Comparison of ENCODE assay signal across 16 cellular contexts in genomic region chr21:37375866-37376574, GRCh38. TPM values are rescaled to one million over a fixed set of nuclear protein-coding genes. Genes with fewer than 3 reads are reported as not detected.
DNase-seq lines count a peak whose midpoint lies in the region; ATAC-seq and TF ChIP-seq lines count a peak whose summit lies in the region.
"Had no signal": no experiment of that assay in that cellular context is flagged by ENCODE, and none has a peak within 500 bp of the region (broad histone marks: within the 10 kb centered on the region; RNA-seq: fewer than 3 reads in every experiment).

No MANE protein-coding gene starts in this region.

- ATAC-seq in CD8-positive, alpha-beta T cell = peak; percentile 31
- no peak for ATAC-seq in activated naive CD8-positive, alpha-beta T cell treated with anti-CD3 and anti-CD28 coated beads, Interleukin-2, amount 10 ng/mL, durations not matched to agents 7 days and 5 days (ENCODE audit: low read depth)
- ATAC-seq in naive thymus-derived CD8-positive, alpha-beta T cell = peak; percentile 21 to 41
- ATAC-seq in HG03097 (IDR thresholded peaks at IDR 0.05; ENCODE audit: low FRiP score, unreplicated experiment) = no peak
- ATAC-seq: Panc1 had no signal

- DNase-seq in NCI-H1694 treated with DMSO at 0.1 percent for 48 hours (lab: John Stamatoyannopoulos, UW) (peak; percentile 17), NCI-H1694 (lab: John Stamatoyannopoulos, UW) (no peak), RPMI8226 (no peak), HuH-7.5 (ENCODE audit: low spot score) (no peak)
- no peak for DNase-seq in CD8-positive, alpha-beta T cell
- DNase-seq in activated naive CD8-positive, alpha-beta T cell treated with anti-CD3 and anti-CD28 coated beads, Interleukin-2, amount 10 ng/mL, durations not matched to agents 7 days and 5 days = no peak
- DNase-seq in naive thymus-derived CD8-positive, alpha-beta T cell = no peak
- DNase-seq: 8988T; activated CD4-positive, alpha-beta T cell treated with anti-CD3 and anti-CD28 coated beads, Interleukin-2, amount 50 U/mL, for 1 hour; activated gamma-delta T cell treated with Interleukin-2 at 50 U/mL for 16 hours; central memory CD4-positive, alpha-beta T cell; left cardiac atrium; NCI-H226 had no signal

- peak overlapping the region; percentile 4 for H3K27ac Mint-ChIP-seq in CD8-positive, alpha-beta T cell
- peak overlapping the region; percentile 46 for H3K27ac Mint-ChIP-seq in activated naive CD8-positive, alpha-beta T cell treated with anti-CD3 and anti-CD28 coated beads, Interleukin-2, amount 10 ng/mL, durations not matched to agents 7 days and 5 days
- H3K27ac Mint-ChIP-seq in naive thymus-derived CD8-positive, alpha-beta T cell = peak overlapping the region; percentile 2 to 84 (median 52)

- H3K4me1 Mint-ChIP-seq in CD8-positive, alpha-beta T cell (ENCODE audit: low read depth) = peaks cover 91% of the 10 kb centered on the region
- H3K4me1 Mint-ChIP-seq in activated naive CD8-positive, alpha-beta T cell treated with anti-CD3 and anti-CD28 coated beads, Interleukin-2, amount 10 ng/mL, durations not matched to agents 7 days and 5 days = peaks cover 70% of the 10 kb centered on the region
- H3K4me1 Mint-ChIP-seq in naive thymus-derived CD8-positive, alpha-beta T cell = peaks cover 46 to 91% (median 87%) of the 10 kb centered on the region in 4 donors

- no peaks in the 10 kb centered on the region for H3K27me3 Mint-ChIP-seq in CD8-positive, alpha-beta T cell (ENCODE audit: low read depth)
- no peaks in the 10 kb centered on the region for H3K27me3 Mint-ChIP-seq in activated naive CD8-positive, alpha-beta T cell treated with anti-CD3 and anti-CD28 coated beads, Interleukin-2, amount 10 ng/mL, durations not matched to agents 7 days and 5 days
- H3K27me3 Mint-ChIP-seq in naive thymus-derived CD8-positive, alpha-beta T cell = peaks cover 0 to 1% (median 0%) of the 10 kb centered on the region in 5 donors

- intact Hi-C loops in CD8-positive, alpha-beta T cell (cut with DNase I, micrococcal nuclease) = no loop called here

- H3K27me3 ChIP-seq in CD8-positive, alpha-beta T cell (ENCODE audit: insufficient read depth, low read length) = no peaks in the 10 kb centered on the region

- peaks cover 7% of the 10 kb centered on the region for H3K36me3 Mint-ChIP-seq in CD8-positive, alpha-beta T cell
- H3K36me3 Mint-ChIP-seq in activated naive CD8-positive, alpha-beta T cell treated with anti-CD3 and anti-CD28 coated beads, Interleukin-2, amount 10 ng/mL, durations not matched to agents 7 days and 5 days = peaks cover 21% of the 10 kb centered on the region
- H3K36me3 Mint-ChIP-seq in naive thymus-derived CD8-positive, alpha-beta T cell = peaks cover 0 to 13% (median 0%) of the 10 kb centered on the region in 3 donors

- no peak overlapping the region for H3K27ac ChIP-seq in CD8-positive, alpha-beta T cell (ENCODE audit: low read depth, low read length)

- no peaks in the 10 kb centered on the region for H3K36me3 ChIP-seq in CD8-positive, alpha-beta T cell (ENCODE audit: insufficient read depth, low read length)

- TF ChIP-seq CTCF in CD8-positive, alpha-beta T cell (IDR thresholded peaks at IDR 0.05) = no peak

- no peaks in the 10 kb centered on the region for H3K9me3 Mint-ChIP-seq in CD8-positive, alpha-beta T cell
- H3K9me3 Mint-ChIP-seq in activated naive CD8-positive, alpha-beta T cell treated with anti-CD3 and anti-CD28 coated beads, Interleukin-2, amount 10 ng/mL, durations not matched to agents 7 days and 5 days = no peaks in the 10 kb centered on the region
- no peaks in the 10 kb centered on the region for H3K9me3 Mint-ChIP-seq in naive thymus-derived CD8-positive, alpha-beta T cell

- no peaks in the 10 kb centered on the region for H3K9me3 ChIP-seq in CD8-positive, alpha-beta T cell (ENCODE audit: low read length)

- CTCF ChIA-PET in CD8-positive, alpha-beta T cell (lab: Charles Lee) = no interaction called here

- H3K4me3 ChIP-seq in CD8-positive, alpha-beta T cell (ENCODE audit: low read depth, low read length) = no peak overlapping the region
- H3K4me3 ChIP-seq: skin epidermis had no signal

- POLR2A ChIA-PET in CD8-positive, alpha-beta T cell (lab: Charles Lee) = no interaction called here
- POLR2A ChIA-PET in activated naive CD8-positive, alpha-beta T cell treated with anti-CD3 and anti-CD28 coated beads, Interleukin-2, amount 10 ng/mL, durations not matched to agents 7 days and 5 days (lab: Charles Lee) = interaction anchor here (0.7 kb wide), 1 partner anchor 960 kb away, joined by 3 read pairs; no protein-coding TSS in a partner anchor
- POLR2A ChIA-PET in naive thymus-derived CD8-positive, alpha-beta T cell (lab: Charles Lee) = no interaction called here

- peaks cover 91% of the 10 kb centered on the region for H3K4me1 ChIP-seq in CD8-positive, alpha-beta T cell (ENCODE audit: insufficient read depth, low read length)

- H3K4me3 Mint-ChIP-seq in CD8-positive, alpha-beta T cell = peak overlapping the region; percentile 24
- peak overlapping the region; percentile 65 for H3K4me3 Mint-ChIP-seq in activated naive CD8-positive, alpha-beta T cell treated with anti-CD3 and anti-CD28 coated beads, Interleukin-2, amount 10 ng/mL, durations not matched to agents 7 days and 5 days
- H3K4me3 Mint-ChIP-seq in naive thymus-derived CD8-positive, alpha-beta T cell = peak overlapping the region; percentile 36 to 74 (median 61)

RNA-seq across cellular contexts. Expression of gene DYRK1A, which starts 9.4 kb away (rescaled TPM):
- total RNA-seq in CD8-positive, alpha-beta T cell = 100 to 1,000 TPM; 171 to 195 TPM
- 100 to 1,000 TPM; 109 to 122 TPM for total RNA-seq in activated naive CD8-positive, alpha-beta T cell treated with anti-CD3 and anti-CD28 coated beads, Interleukin-2, amount 10 ng/mL, durations not matched to agents 7 days and 5 days
- total RNA-seq in naive thymus-derived CD8-positive, alpha-beta T cell = 100 to 1,000 TPM; 140 to 146 TPM
- polyA plus RNA-seq in naive thymus-derived CD8-positive, alpha-beta T cell = 1 to 10 TPM; 1.8 to 5.4 (median 2.2) TPM

Comparison
In these comparisons a context has a peak if more than half of its experiments do, and no peak if none do; other contexts are left out.
1. ATAC-seq: peak in CD8-positive, alpha-beta T cell (single experiment) and naive thymus-derived CD8-positive, alpha-beta T cell (2 of 2); none in activated naive CD8-positive, alpha-beta T cell treated with anti-CD3 and anti-CD28 coated beads, Interleukin-2, amount 10 ng/mL, durations not matched to agents 7 days and 5 days (single experiment) and HG03097 (single experiment).
2. Peak in every context shown above with its lines, with median percentiles within 50 percentile points of each other: H3K27ac Mint-ChIP-seq and H3K4me3 Mint-ChIP-seq.